Comparison of ENCODE assay signal across 27 cellular contexts in the genomic region with DNA sequence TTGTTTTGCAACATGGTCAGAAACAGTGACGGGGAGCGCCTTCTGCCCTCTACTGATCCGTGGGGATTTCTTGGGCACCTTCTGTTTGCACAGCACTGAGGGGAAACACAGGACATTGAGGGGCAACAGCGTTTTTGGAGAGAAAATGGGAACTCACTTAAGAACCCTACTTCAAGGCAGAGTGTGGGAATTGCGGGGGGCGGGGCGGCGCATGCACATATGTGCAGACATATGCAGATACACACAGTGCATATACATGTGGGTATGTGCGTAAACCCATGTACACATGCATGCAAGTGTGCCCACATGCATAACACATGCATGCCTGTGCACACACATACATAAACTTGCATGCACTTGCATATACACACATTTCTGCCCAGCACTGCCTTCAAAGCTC. TPM values are rescaled to one million over a fixed set of nuclear protein-coding genes. Genes with fewer than 3 reads are reported as not detected.
DNase-seq lines count a peak whose midpoint lies in the region; ATAC-seq, FAIRE-seq and TF ChIP-seq lines count a peak whose summit lies in the region.
"Had no signal": no experiment of that assay in that cellular context is flagged by ENCODE, and none has a peak within 500 bp of the region (broad histone marks: within the 10 kb centered on the region; RNA-seq: fewer than 3 reads in every experiment).

No MANE protein-coding gene starts in this region.

- no peak overlapping the region for H3K4me2 ChIP-seq in GM12878 (ENCODE audit: control insufficient read depth, insufficient read depth)

- no peaks in the 10 kb centered on the region for H3K79me2 ChIP-seq in GM12878 (ENCODE audit: control insufficient read depth, insufficient read depth, low read length)

- no peak for TF ChIP-seq EP300 in GM12878 (IDR thresholded peaks at IDR 0.05; ENCODE audit: borderline replicate concordance in 1 of 2, control insufficient read depth in 1 of 2, low read depth in 2 of 2, low read length in 2 of 2)

- in situ Hi-C loops in GM12878 (cut with MboI) = no loop called here

- 100% methylated on average over 9 of the region's 9 CpGs for WGBS in GM12878 (ENCODE audit: insufficient coverage, insufficient replicate concordance, low lambda C conversion rate, missing lambda C conversion rate)

- H3K4me1 Mint-ChIP-seq in IgD-negative memory B cell = peaks cover 6 to 17% (median 12%) of the 10 kb centered on the region in 3 donors

- intact Hi-C loops in GM12878 (cut with micrococcal nuclease; ENCODE audit: unreplicated experiment) = no loop called here
- intact Hi-C loops in posterior vena cava (cut with DNase I) = no loop called here

- SMC1A ChIA-PET in GM12878 (lab: Charles Lee; ENCODE audit: uncharacterized antibody, unreplicated experiment) = interaction anchor here (0.7 to 1.4 kb wide), 2 partner anchors 20 to 38 kb away, joined by 3 read pairs; no protein-coding TSS in a partner anchor

- no peak for FAIRE-seq in GM12878 (lab: Jason Lieb, UNC)
- FAIRE-seq in GM12892 (lab: Jason Lieb, UNC) = no peak
- FAIRE-seq: RCC 7860 had no signal

- no peaks in the 10 kb centered on the region for H3K9me3 Mint-ChIP-seq in IgD-negative memory B cell

- no peaks in the 10 kb centered on the region for H3K27me3 Mint-ChIP-seq in IgD-negative memory B cell
- H3K27me3 Mint-ChIP-seq: B cell had no signal

- H3K36me3 ChIP-seq in GM12878 (ENCODE audit: control insufficient read depth in 2 of 2, insufficient read depth in 2 of 2, low read length in 1 of 2) = peaks cover 24 to 38% of the 10 kb centered on the region in 2 experiments

- DNase-seq in activated effector memory CD4-positive, alpha-beta T cell treated with anti-CD3 and anti-CD28 coated beads, Interleukin-2, amount 50 U/mL, for 16 hours = peak; percentile 58
- no peak for DNase-seq in activated effector memory CD4-positive, alpha-beta T cell treated with Interleukin-2 at 50 U/mL for 16 hours
- no peak for DNase-seq in GM12878 (ENCODE audit: low read depth, low spot score)
- DNase-seq in posterior vena cava (ENCODE audit: low spot score) = peak; percentile 46
- no peak for DNase-seq in GM12892 (ENCODE audit: insufficient read length)
- no peak for DNase-seq in GM19240 (ENCODE audit: insufficient read length, low spot score)
- DNase-seq in cortex of kidney (lab: John Stamatoyannopoulos, UW) = no peak
- DNase-seq: activated CD4-positive, alpha-beta T cell treated with anti-CD3 and anti-CD28 coated beads, Interleukin-2, amount 50 U/mL, for 1 hour; activated T-cell treated with anti-CD3 and anti-CD28 coated beads for 4 hours; Calu3; erythroblast; HCEC 1CT; head of caudate nucleus; Karpas-422; MV-4-11; NCI-H1694; NCI-H2171; NCI-H524; stimulated activated CD4-positive, alpha-beta T cell treated with anti-CD3 and anti-CD28 coated beads, Interleukin-1b, Interleukin-23, amount 100 ng/mL, for 48 hours; T-helper 1 cell had no signal

- H3K27ac Mint-ChIP-seq in IgD-negative memory B cell = peak overlapping the region; percentile 25 to 84 (median 36)

- no peak overlapping the region for H3K4me3 ChIP-seq in GM12878
- H3K4me3 ChIP-seq: skin epidermis, thoracic aorta had no signal

- no peaks in the 10 kb centered on the region for H3K27me3 ChIP-seq in GM12878 (replicated peaks in 1 of 2; ENCODE audit: control insufficient read depth in 2 of 2, insufficient read depth in 2 of 2, low read length in 1 of 2)

- CTCF ChIA-PET in GM12878 (lab: Yijun Ruan, JAX) = interaction anchor here (1.4 to 2.2 kb wide), 3 partner anchors 9 to 67 kb away, joined by 4 to 6 read pairs (median 4); no protein-coding TSS in a partner anchor

- TF ChIP-seq POLR2A in GM12878 (IDR thresholded peaks at IDR 0.05; ENCODE audit: low read depth, low read length) (no peak), GM12892 (IDR thresholded peaks at IDR 0.05; ENCODE audit: low read depth, low read length) (no peak)

- no peak overlapping the region for H2AFZ ChIP-seq in GM12878 (ENCODE audit: control insufficient read depth, low read depth, low read length)

- no peak overlapping the region for H3K4me3 Mint-ChIP-seq in IgD-negative memory B cell
- H3K4me3 Mint-ChIP-seq: B cell had no signal

- POLR2A ChIA-PET in GM12878 (lab: Charles Lee) = interaction anchor here (0.6 to 1.9 kb wide), 3 partner anchors 18 to 102 kb away, joined by 4 to 8 read pairs (median 6); no protein-coding TSS in a partner anchor

- no peak overlapping the region for H3K9ac ChIP-seq in GM12878 (ENCODE audit: control insufficient read depth, insufficient read depth, low read length)

- no peak for ATAC-seq in GM12878

- no peak overlapping the region for H3K27ac ChIP-seq in GM12878 (ENCODE audit: control insufficient read depth, insufficient read depth)
- H3K27ac ChIP-seq: thoracic aorta had no signal

- no peaks in the 10 kb centered on the region for H4K20me1 ChIP-seq in GM12878 (ENCODE audit: control insufficient read depth, insufficient read depth)

- TF ChIP-seq RAD21 in GM12878 (IDR thresholded peaks at IDR 0.05; ENCODE audit: insufficient read depth, low read depth, low read length) = no peak

- no TSS peak for BruUV-seq in GM12878 (replicated peaks; lab: Mats Ljungman, UMichigan)

- peaks cover 19% of the 10 kb centered on the region for H3K36me3 Mint-ChIP-seq in IgD-negative memory B cell

- RAD21 ChIA-PET in GM12878 (lab: Charles Lee; ENCODE audit: unreplicated experiment) = interaction anchor here (1.5 to 4.5 kb wide), 4 partner anchors 11 to 71 kb away, joined by 3 to 21 read pairs (median 4); no protein-coding TSS in a partner anchor

- no peak for TF ChIP-seq CTCF in GM12878 (IDR thresholded peaks at IDR 0.05 in 2 of 3, conservative IDR thresholded peaks at IDR 0.05 in 1 of 3; ENCODE audit: control insufficient read depth in 2 of 3, extremely low read depth in 1 of 3, insufficient read depth in 1 of 3, low read depth in 3 of 3, low read length in 3 of 3)

- no peaks in the 10 kb centered on the region for H3K9me3 ChIP-seq in GM12878 (replicated peaks; ENCODE audit: control insufficient read depth, insufficient read depth, low read length)
- H3K9me3 ChIP-seq: thoracic aorta had no signal

- no peaks in the 10 kb centered on the region; the same call in 1 of the 2 replicates for H3K4me1 ChIP-seq in GM12878 (ENCODE audit: control insufficient read depth, insufficient read depth, low read length)

TF ChIP-seq in GM12878, 131 proteins besides CTCF, POLR2A, EP300 and RAD21:
- TF ChIP-seq ASH2L (IDR thresholded peaks at IDR 0.05; ENCODE audit: borderline replicate concordance, low read depth) = no peak
- TF ChIP-seq MTA3 (IDR thresholded peaks at IDR 0.05; ENCODE audit: borderline replicate concordance, low read length) = no peak
- TF ChIP-seq POLR2AphosphoS5 (IDR thresholded peaks at IDR 0.05; ENCODE audit: low read length) = no peak
- TF ChIP-seq POU2F2 (IDR thresholded peaks at IDR 0.05; ENCODE audit: borderline replicate concordance, low read depth, low read length) = 0 out of 3 replicates have a peak, but pooled peaks have one; percentile 8
TF ChIP-seq in GM12878: peak in this region for 1.

RNA-seq across cellular contexts. Expression of a gene that starts 32.3 kb away (rescaled TPM):
- polyA plus RNA-seq in IgD-negative memory B cell (134 TPM), GM12878 (2011; rRNA removed) (62.1 and 88.8 TPM in 2 replicates), GM12878 (2014; fragmentation: Illumina TruSeq; extraction: Trizol) (51.5 and 73.0 TPM in 2 replicates), GM12878 (2014; fragmentation: Nextera tagmentation; extraction: Ambion mirVana) (10 to 100 TPM; 13.1 to 14.2 TPM), GM12878 (2014; rRNA removed) (83.8 and 84.2 TPM in 2 replicates), GM12878 (2016; fragmentation: Nextera tagmentation; extraction: Ambion mirVana) (10 to 100 TPM; 43.7 to 49.1 TPM)
- total RNA-seq in GM12878 (2013; cell fraction: nucleolus; rRNA removed) = 626 and 671 TPM in 2 replicates
- total RNA-seq in GM12878 (2014; rRNA removed) (60.3 and 65.3 TPM in 2 replicates), GM12878 (2014; rRNA removed; fragmentation: Illumina TruSeq; extraction: Trizol) (49.2 and 54.3 TPM in 2 replicates), GM12878 (2021) (86.2 and 105 TPM in 2 replicates), posterior vena cava (10 to 100 TPM; 37.8 to 53.2 TPM)
- polyA plus RNA-seq in GM12878 (2011; ENCODE audit: low read depth) = 26.2 TPM
- 73.8 and 102 TPM in 2 replicates for polyA plus RNA-seq in GM12878 (2011; cell fraction: cytosol; rRNA removed)
- polyA plus RNA-seq in GM12878 (2011; cell fraction: nucleus; rRNA removed) = 528 TPM in 2 replicates
- polyA plus RNA-seq in GM12878 (2012) = 39.6 and 49.1 TPM in 2 replicates
- 197 and 272 TPM in 2 replicates for polyA minus RNA-seq in GM12878 (2011; rRNA and poly(A)+ RNA removed)
- 42.9 and 54.2 TPM in 2 replicates for polyA minus RNA-seq in GM12878 (2011; cell fraction: cytosol; rRNA and poly(A)+ RNA removed)
- 281 and 428 TPM in 2 replicates for polyA minus RNA-seq in GM12878 (2011; cell fraction: nucleus; rRNA and poly(A)+ RNA removed)
- 99.5 TPM for polyA plus RNA-seq in GM12892 (2012; ENCODE audit: missing spikeins)

RNA-seq across cellular contexts. Expression of a gene that starts 59.9 kb away (rescaled TPM):
- polyA plus RNA-seq in IgD-negative memory B cell (0.79 TPM), GM12878 (2011; rRNA removed) (4.5 and 6.4 TPM in 2 replicates), GM12878 (2014; fragmentation: Illumina TruSeq; extraction: Trizol) (0.90 and 1.2 TPM in 2 replicates), GM12878 (2014; fragmentation: Nextera tagmentation; extraction: Ambion mirVana) (1 to 10 TPM; 2.4 to 2.9 TPM), GM12878 (2014; rRNA removed) (1.4 and 1.5 TPM in 2 replicates), GM12878 (2016; fragmentation: Nextera tagmentation; extraction: Ambion mirVana) (1 to 10 TPM; 2.3 to 2.9 TPM)
- 2.0 and 2.9 TPM in 2 replicates for total RNA-seq in GM12878 (2013; cell fraction: nucleolus; rRNA removed)
- total RNA-seq in GM12878 (2014; rRNA removed) (1.9 and 2.3 TPM in 2 replicates), GM12878 (2014; rRNA removed; fragmentation: Illumina TruSeq; extraction: Trizol) (1.2 and 1.3 TPM in 2 replicates), GM12878 (2021) (0.77 and 1.4 TPM in 2 replicates), posterior vena cava (under 1 TPM in 1 of 2 donors, not detected in 1; 0.60 TPM)
- polyA plus RNA-seq in GM12878 (2011; ENCODE audit: low read depth) = 0.92 TPM
- 4.8 and 5.3 TPM in 2 replicates for polyA plus RNA-seq in GM12878 (2011; cell fraction: cytosol; rRNA removed)
- polyA plus RNA-seq in GM12878 (2011; cell fraction: nucleus; rRNA removed) = 2.6 and 3.7 TPM in 2 replicates
- polyA plus RNA-seq in GM12878 (2012) = 1.2 and 2.1 TPM in 2 replicates
- 3.1 and 3.4 TPM in 2 replicates for polyA minus RNA-seq in GM12878 (2011; rRNA and poly(A)+ RNA removed)
- polyA minus RNA-seq in GM12878 (2011; cell fraction: cytosol; rRNA and poly(A)+ RNA removed) = 0.94 and 1.3 TPM in 2 replicates
- 0.85 and 0.96 TPM in 2 replicates for polyA minus RNA-seq in GM12878 (2011; cell fraction: nucleus; rRNA and poly(A)+ RNA removed)
- polyA plus RNA-seq in GM12892 (2012; ENCODE audit: missing spikeins) = 9.0 TPM
- total RNA-seq: A673, Calu3, fibroblast of villous mesenchyme, thoracic aorta had no signal

Comparison
In these comparisons a context has a peak if more than half of its experiments do, and no peak if none do; other contexts are left out.
1. DNase-seq: peak in activated effector memory CD4-positive, alpha-beta T cell treated with anti-CD3 and anti-CD28 coated beads, Interleukin-2, amount 50 U/mL, for 16 hours (single experiment) and posterior vena cava (single experiment); none in activated effector memory CD4-positive, alpha-beta T cell treated with Interleukin-2 at 50 U/mL for 16 hours (single experiment), GM12878 (single experiment), GM12892 (single experiment), GM19240 (single experiment) and cortex of kidney (single experiment).